In the genomic region with DNA sequence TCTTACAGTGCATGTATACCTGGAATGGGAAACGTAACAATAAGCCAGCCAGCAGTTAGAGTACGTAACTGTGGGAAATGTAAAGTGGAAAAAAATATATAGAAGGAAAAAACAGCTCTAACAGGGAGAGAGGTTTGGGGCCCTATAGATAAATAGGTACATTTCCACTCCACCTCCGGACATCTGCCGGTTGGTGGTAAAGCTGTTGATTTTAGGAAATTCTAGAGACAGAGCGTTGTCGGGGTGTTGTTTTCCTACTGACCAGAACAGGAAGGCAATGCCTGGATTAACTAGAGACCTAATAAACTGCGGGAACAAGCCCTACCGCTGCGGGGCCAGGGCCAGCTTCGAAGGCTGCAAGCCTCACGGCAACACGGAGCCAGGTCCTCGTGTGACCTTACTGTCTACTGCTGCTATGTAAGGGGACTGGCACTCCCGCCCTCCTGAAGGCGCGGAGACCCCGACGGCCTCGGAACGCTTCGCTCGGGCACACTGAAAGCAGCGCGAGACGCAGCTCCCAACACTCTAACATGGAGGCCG, we compare ENCODE assay signal across 8 cellular contexts. TPM values are rescaled to one million over a fixed set of nuclear protein-coding genes. Genes with fewer than 3 reads are reported as not detected.
DNase-seq lines count a peak whose midpoint lies in the region; ATAC-seq and TF ChIP-seq lines count a peak whose summit lies in the region.

No MANE protein-coding gene starts in this region.

- peak overlapping the region; percentile 96 for H3K9ac ChIP-seq in neural progenitor cell

- H3K27me3 Mint-ChIP-seq in activated CD4-positive, alpha-beta T cell treated with anti-CD3 and anti-CD28 coated beads, Interleukin-2, amount 10 ng/mL, durations not matched to agents 24 days and 14 days: no peaks in the 10 kb centered on the region
- H3K27me3 Mint-ChIP-seq in neural progenitor cell (ENCODE audit: insufficient read depth, low read depth): peaks cover 3% of the 10 kb centered on the region

- peaks cover 47% of the 10 kb centered on the region for H3F3A ChIP-seq in neural progenitor cell (ENCODE audit: low read depth)

- WGBS in upper lobe of left lung, 2 donors: 1% methylated on average over 13 of the region's 26 CpGs

- TF ChIP-seq EP300 in upper lobe of left lung (IDR thresholded peaks at IDR 0.05): no peak

- H3K4me3 ChIP-seq in GM06990 (replicated peaks; ENCODE audit: low read depth, low read length): peak overlapping the region; percentile 89
- H3K4me3 ChIP-seq in epithelial cell of esophagus (ENCODE audit: low read length): peak overlapping the region; percentile 89
- peak overlapping the region; percentile 86 for H3K4me3 ChIP-seq in neural progenitor cell
- H3K4me3 ChIP-seq in upper lobe of left lung: peak overlapping the region; percentile 49 to 95 (median 83)

- peaks cover 33% of the 10 kb centered on the region for H3K36me3 Mint-ChIP-seq in activated CD4-positive, alpha-beta T cell treated with anti-CD3 and anti-CD28 coated beads, Interleukin-2, amount 10 ng/mL, durations not matched to agents 24 days and 14 days (ENCODE audit: low read depth)
- peaks cover 23% of the 10 kb centered on the region for H3K36me3 Mint-ChIP-seq in neural progenitor cell

- intact Hi-C loops in activated CD4-positive, alpha-beta T cell treated with anti-CD3 and anti-CD28 coated beads, Interleukin-2, amount 10 ng/mL, durations not matched to agents 24 days and 14 days (cut with micrococcal nuclease): loop anchor here (1.0 to 10.0 kb wide), 7 partner anchors 35 to 1204 kb away; a partner anchor contains a TSS

- H3K36me3 ChIP-seq in GM06990 (ENCODE audit: control insufficient read depth, insufficient read depth, low read length) (peaks cover 11% of the 10 kb centered on the region), KOPT-K1 (ENCODE audit: insufficient read depth, low read length) (peaks cover 29% of the 10 kb centered on the region), neural progenitor cell (peaks cover 16% of the 10 kb centered on the region), upper lobe of left lung (peaks cover 15 to 28% (median 15%) of the 10 kb centered on the region in 4 donors)

- H3K27ac Mint-ChIP-seq in activated CD4-positive, alpha-beta T cell treated with anti-CD3 and anti-CD28 coated beads, Interleukin-2, amount 10 ng/mL, durations not matched to agents 24 days and 14 days: peak overlapping the region; percentile 95
- peak overlapping the region; percentile 98 for H3K27ac Mint-ChIP-seq in neural progenitor cell

- H3K27me3 ChIP-seq in GM06990 (replicated peaks; ENCODE audit: control insufficient read depth, insufficient read depth, low read length) (no peaks in the 10 kb centered on the region), neural progenitor cell (no peaks in the 10 kb centered on the region), upper lobe of left lung (no peaks in the 10 kb centered on the region)

- H2AFZ ChIP-seq in neural progenitor cell (replicated peaks): peak overlapping the region; percentile 4

- H4K20me1 ChIP-seq in neural progenitor cell (ENCODE audit: low read depth): peaks cover 19% of the 10 kb centered on the region

- H3K4me1 ChIP-seq in neural progenitor cell (peaks cover 21% of the 10 kb centered on the region), upper lobe of left lung (peaks cover 22 to 42% (median 35%) of the 10 kb centered on the region in 4 donors)

- peak in 1 of 2 donors; percentile 55 for ATAC-seq in upper lobe of left lung (ENCODE audit: low FRiP score in 2 of 2)
- ATAC-seq in GM19397 (IDR thresholded peaks at IDR 0.05; ENCODE audit: unreplicated experiment): no peak
- no peak for ATAC-seq in HG03342 (IDR thresholded peaks at IDR 0.05; ENCODE audit: unreplicated experiment)

- peak overlapping the region; percentile 85 for H3K4me2 ChIP-seq in neural progenitor cell

- peak overlapping the region; percentile 96 for H3K4me3 Mint-ChIP-seq in activated CD4-positive, alpha-beta T cell treated with anti-CD3 and anti-CD28 coated beads, Interleukin-2, amount 10 ng/mL, durations not matched to agents 24 days and 14 days
- peak overlapping the region; percentile 99 for H3K4me3 Mint-ChIP-seq in neural progenitor cell

- H3K9me3 Mint-ChIP-seq in activated CD4-positive, alpha-beta T cell treated with anti-CD3 and anti-CD28 coated beads, Interleukin-2, amount 10 ng/mL, durations not matched to agents 24 days and 14 days: no peaks in the 10 kb centered on the region
- H3K9me3 Mint-ChIP-seq in neural progenitor cell: no peaks in the 10 kb centered on the region

- H3K9me3 ChIP-seq in KOPT-K1 (ENCODE audit: insufficient read depth, low read length, poor library complexity, severe bottlenecking) (no peaks in the 10 kb centered on the region), neural progenitor cell (ENCODE audit: low read depth) (no peaks in the 10 kb centered on the region), upper lobe of left lung (no peaks in the 10 kb centered on the region)

- peaks cover 32% of the 10 kb centered on the region for H3K4me1 Mint-ChIP-seq in activated CD4-positive, alpha-beta T cell treated with anti-CD3 and anti-CD28 coated beads, Interleukin-2, amount 10 ng/mL, durations not matched to agents 24 days and 14 days
- peaks cover 40% of the 10 kb centered on the region for H3K4me1 Mint-ChIP-seq in neural progenitor cell

- no peak for DNase-seq in GM06990 (ENCODE audit: extremely low read depth, insufficient read length)
- DNase-seq in activated CD4-positive, alpha-beta T cell treated with anti-CD3 and anti-CD28 coated beads, Interleukin-2, amount 10 ng/mL, durations not matched to agents 24 days and 14 days: no peak
- no peak for DNase-seq in epithelial cell of esophagus (ENCODE audit: low read depth)
- DNase-seq in neural progenitor cell (ENCODE audit: low spot score): no peak
- DNase-seq in upper lobe of left lung: no peak

- TF ChIP-seq POLR2A in upper lobe of left lung (IDR thresholded peaks at IDR 0.05): no peak

- H3K27ac ChIP-seq in KOPT-K1 (ENCODE audit: low read depth, low read length, poor library complexity, severe bottlenecking): peak overlapping the region; percentile 96
- H3K27ac ChIP-seq in neural progenitor cell: peak overlapping the region; percentile 96
- peak overlapping the region; percentile 92 to 98 (median 97) for H3K27ac ChIP-seq in upper lobe of left lung

- H3K79me2 ChIP-seq in neural progenitor cell (ENCODE audit: low read depth): peaks cover 51% of the 10 kb centered on the region

- TF ChIP-seq CTCF in GM06990 (IDR thresholded peaks at IDR 0.05; ENCODE audit: insufficient read depth, low read length, poor library complexity, severe bottlenecking) (no peak), epithelial cell of esophagus (IDR thresholded peaks at IDR 0.05; ENCODE audit: insufficient read depth, low read depth, low read length, missing control alignments) (peak; percentile 12), neural progenitor cell (IDR thresholded peaks at IDR 0.05) (no peak), upper lobe of left lung (IDR thresholded peaks at IDR 0.05) (no peak)

RNA-seq across cellular contexts. Expression of a gene that starts 0.8 kb away (rescaled TPM):
- 22.7 and 23.1 TPM in 2 replicates for total RNA-seq in activated CD4-positive, alpha-beta T cell treated with anti-CD3 and anti-CD28 coated beads, Interleukin-2, amount 10 ng/mL, durations not matched to agents 24 days and 14 days
- total RNA-seq in neural progenitor cell (ENCODE audit: low replicate concordance): 35.3 and 38.1 TPM in 2 replicates
- 10 to 100 TPM in 5 of 6 donors, 1 to 10 TPM in 1; 7.8 to 25.7 (median 15.6) TPM for total RNA-seq in upper lobe of left lung
